ENCODE assay signal across 1 cellular context in genomic region chr15:77075528-77075927, GRCh38.
TF ChIP-seq lines count a peak whose summit lies in the region.

No MANE protein-coding gene starts in this region.

TF ChIP-seq in SK-N-SH, 30 proteins besides CTCF, POLR2A, EP300 and RAD21 (continued from another document):
- TF ChIP-seq, protein P1, sequence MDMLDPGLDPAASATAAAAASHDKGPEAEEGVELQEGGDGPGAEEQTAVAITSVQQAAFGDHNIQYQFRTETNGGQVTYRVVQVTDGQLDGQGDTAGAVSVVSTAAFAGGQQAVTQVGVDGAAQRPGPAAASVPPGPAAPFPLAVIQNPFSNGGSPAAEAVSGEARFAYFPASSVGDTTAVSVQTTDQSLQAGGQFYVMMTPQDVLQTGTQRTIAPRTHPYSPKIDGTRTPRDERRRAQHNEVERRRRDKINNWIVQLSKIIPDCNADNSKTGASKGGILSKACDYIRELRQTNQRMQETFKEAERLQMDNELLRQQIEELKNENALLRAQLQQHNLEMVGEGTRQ (IDR thresholded peaks at IDR 0.05; ENCODE audit: borderline replicate concordance, low read depth, low read length), result no peak
- no peak for TF ChIP-seq FOSL2 (IDR thresholded peaks at IDR 0.05; ENCODE audit: borderline replicate concordance, low read depth)
- no peak for TF ChIP-seq YY1 (IDR thresholded peaks at IDR 0.05; ENCODE audit: low read depth)
